ENCODE assay signal across 8 cellular contexts in genomic region chr1:20507564-20508410, GRCh38. TPM values are rescaled to one million over a fixed set of nuclear protein-coding genes. Genes with fewer than 3 reads are reported as not detected.
A peak's percentile ranks its signal among the peaks of the same experiment; 100 is the strongest.
DNase-seq lines count a peak whose midpoint lies in the region; ATAC-seq and TF ChIP-seq lines count a peak whose summit lies in the region.

Gene MUL1 (minus strand): TSS chr1:20508151. CDS start chr1:20508024, 127 bp downstream.

- H3K4me2 ChIP-seq in skeletal muscle satellite cell (ENCODE audit: low read length), result peak within 1 kb of the TSS; percentile 94

- H3K4me1 ChIP-seq in skeletal muscle satellite cell (ENCODE audit: control insufficient read depth, insufficient read depth, low read length), result peaks cover 9% of the 10 kb centered on the region

- DNase-seq in 8988T (peak; percentile 73), NCI-H2196 treated with DMSO at 0.1 percent for 48 hours (lab: John Stamatoyannopoulos, UW; ENCODE audit: unreplicated experiment) (peak; percentile 85), T47D (ENCODE audit: low read depth in 1 of 2, low spot score in 1 of 2) (peak; percentile 76 to 90)

- ATAC-seq in GM18867 (IDR thresholded peaks at IDR 0.05; ENCODE audit: unreplicated experiment) (peak; percentile 87), HG03135 (IDR thresholded peaks at IDR 0.05; ENCODE audit: unreplicated experiment) (peak; percentile 93)

- H3K27me3 ChIP-seq in skeletal muscle satellite cell (ENCODE audit: control insufficient read depth, insufficient read depth, low read length), result peaks cover 6% of the 10 kb centered on the region

- H3K27ac ChIP-seq in VCaP, result peak within 1 kb of the TSS; percentile 74

- H3K9me3 ChIP-seq in iPS-18c (ENCODE audit: control insufficient read depth, insufficient read depth, low read length) (no peaks in the 10 kb centered on the region), skeletal muscle satellite cell (replicated peaks; ENCODE audit: low read length) (no peaks in the 10 kb centered on the region)

- peak within 1 kb of the TSS; percentile 92 for H3K9ac ChIP-seq in skeletal muscle satellite cell (ENCODE audit: low read depth, low read length)

- peak within 1 kb of the TSS; percentile 77 for H3K4me3 ChIP-seq in iPS-18c (ENCODE audit: insufficient read depth, low read depth, low read length)
- peak within 1 kb of the TSS; percentile 92 for H3K4me3 ChIP-seq in skeletal muscle satellite cell (ENCODE audit: low read length)

- in situ Hi-C loops in T47D (cut with HindIII; ENCODE audit: low pct_unique_long_range_greater_than_20kb, low sequenced_read_pairs), result no loop called here

- H3K36me3 ChIP-seq in skeletal muscle satellite cell (ENCODE audit: insufficient read depth, low read length), result peaks cover 13% of the 10 kb centered on the region

- TF ChIP-seq CTCF in VCaP (conservative IDR thresholded peaks at IDR 0.05), result no peak

RNA-seq across cellular contexts. Expression of gene MUL1, which starts in this region (rescaled TPM):
- 26.0 and 26.1 TPM in 2 replicates for total RNA-seq in skeletal muscle satellite cell (2012; rRNA removed)

Comparison
In these comparisons a context has a peak if more than half of its experiments do, and no peak if none do; other contexts are left out.
1. Peak in every context shown above with its lines: DNase-seq, ATAC-seq, H3K4me3 ChIP-seq and H3K27ac ChIP-seq.